ENCODE assay signal across 8 cellular contexts in genomic region chr5:32312682-32313523, GRCh38. TPM values are rescaled to one million over a fixed set of nuclear protein-coding genes. Genes with fewer than 3 reads are reported as not detected.
A peak's percentile ranks its signal among the peaks of the same experiment; 100 is the strongest.
DNase-seq lines count a peak whose midpoint lies in the region; ATAC-seq and TF ChIP-seq lines count a peak whose summit lies in the region.

MTMR12 (minus strand) TSS chr5:32312939; CDS start chr5:32312838, 101 bp downstream.

- peak; percentile 96 for ATAC-seq in RWPE2 (ENCODE audit: low read depth)
- peak; percentile 96 for ATAC-seq in naive thymus-derived CD4-positive, alpha-beta T cell
- ATAC-seq in stimulated activated naive B cell treated with anti-CD40 and anti-IgM and Interleukin-4, amounts not matched to agents 10 μg/mL and 1 μg/mL and 100 μg/mL, for 72 hours (replicated peaks) = peak; percentile 91 to 92

- peak within 1 kb of the TSS; percentile 83 for H3K4me2 ChIP-seq in fibroblast of lung (ENCODE audit: extremely low read depth, insufficient read depth, low read length)

- CTCF ChIA-PET in naive thymus-derived CD4-positive, alpha-beta T cell (lab: Charles Lee) = interaction anchor here (0.7 kb wide), 1 partner anchor 792 kb away, joined by 3 read pairs; no protein-coding TSS in a partner anchor

- peak within 1 kb of the TSS; percentile 86 for H3K4me3 ChIP-seq in RWPE2 (ENCODE audit: severe bottlenecking)
- H3K4me3 ChIP-seq in fibroblast of lung (replicated peaks in 1 of 4; ENCODE audit: control extremely low read depth in 1 of 4, insufficient read depth in 1 of 4, low read depth in 3 of 4, low read length in 4 of 4) = peak within 1 kb of the TSS; percentile 76 to 84 (median 83)
- H3K4me3 ChIP-seq in naive thymus-derived CD4-positive, alpha-beta T cell (ENCODE audit: low read length) = peak within 1 kb of the TSS; percentile 72

- DNase-seq in EH (ENCODE audit: low read depth) (peak; percentile 100), H4 (ENCODE audit: low spot score) (peak; percentile 99), LoVo (ENCODE audit: low spot score) (peak; percentile 100), RWPE2 (ENCODE audit: low spot score) (peak; percentile 100), fibroblast of lung (ENCODE audit: low read depth in 2 of 2) (peak; percentile 99)
- DNase-seq in activated T-helper 2 cell treated with anti-CD3 and anti-CD28 coated beads, Interferon-gamma antibody, Interleukin-2, Interleukin-4, amounts not matched to agents 10 μg/mL and 5 μg/mL and 100 μg/mL, durations not matched to agents 14 hours and 24 hours and 36 hours (ENCODE audit: low spot score) = peak; percentile 100
- DNase-seq in naive thymus-derived CD4-positive, alpha-beta T cell = peak; percentile 99 to 100 (median 100)
- DNase-seq in stimulated activated naive B cell treated with anti-CD40 and anti-IgM and Interleukin-4, amounts not matched to agents 10 μg/mL and 1 μg/mL and 100 μg/mL, for 72 hours = peak; percentile 99

- H3K4me1 Mint-ChIP-seq in activated T-helper 2 cell treated with anti-CD3 and anti-CD28 coated beads, Interferon-gamma antibody, Interleukin-2, Interleukin-4, amounts not matched to agents 10 μg/mL and 5 μg/mL and 100 μg/mL, durations not matched to agents 14 hours and 24 hours and 36 hours (ENCODE audit: low read depth) = peaks cover 22% of the 10 kb centered on the region
- H3K4me1 Mint-ChIP-seq in naive thymus-derived CD4-positive, alpha-beta T cell = peaks cover 30 to 42% (median 38%) of the 10 kb centered on the region in 7 donors
- peaks cover 27 to 43% of the 10 kb centered on the region in 2 donors for H3K4me1 Mint-ChIP-seq in stimulated activated naive B cell treated with anti-CD40 and anti-IgM and Interleukin-4, amounts not matched to agents 10 μg/mL and 1 μg/mL and 100 μg/mL, for 72 hours

- H3K9me3 Mint-ChIP-seq in activated T-helper 2 cell treated with anti-CD3 and anti-CD28 coated beads, Interferon-gamma antibody, Interleukin-2, Interleukin-4, amounts not matched to agents 10 μg/mL and 5 μg/mL and 100 μg/mL, durations not matched to agents 14 hours and 24 hours and 36 hours = no peaks in the 10 kb centered on the region
- peaks cover 0 to 5% (median 0%) of the 10 kb centered on the region in 11 donors for H3K9me3 Mint-ChIP-seq in naive thymus-derived CD4-positive, alpha-beta T cell
- peaks cover 0 to 1% of the 10 kb centered on the region in 2 donors for H3K9me3 Mint-ChIP-seq in stimulated activated naive B cell treated with anti-CD40 and anti-IgM and Interleukin-4, amounts not matched to agents 10 μg/mL and 1 μg/mL and 100 μg/mL, for 72 hours

- peak within 1 kb of the TSS; percentile 56 for H3K27ac ChIP-seq in RWPE2 (ENCODE audit: poor library complexity, severe bottlenecking)
- peak within 1 kb of the TSS; percentile 85 for H3K27ac ChIP-seq in fibroblast of lung (ENCODE audit: insufficient read depth, low read length)
- H3K27ac ChIP-seq in naive thymus-derived CD4-positive, alpha-beta T cell (ENCODE audit: low read depth, low read length) = peak within 1 kb of the TSS; percentile 79

- POLR2A ChIA-PET in naive thymus-derived CD4-positive, alpha-beta T cell (lab: Charles Lee) = interaction anchor here (0.6 to 2.8 kb wide), 6 partner anchors 15 to 141 kb away, joined by 3 to 11 read pairs (median 3); partner anchors contain the start of genes GOLPH3 and ZFR

- H3K27me3 ChIP-seq in RWPE2 (ENCODE audit: insufficient read depth, poor library complexity, severe bottlenecking) (no peaks in the 10 kb centered on the region), fibroblast of lung (ENCODE audit: control insufficient read depth, insufficient read depth, low read length) (no peaks in the 10 kb centered on the region)
- H3K27me3 ChIP-seq in naive thymus-derived CD4-positive, alpha-beta T cell (ENCODE audit: control insufficient read depth in 2 of 2, insufficient read depth in 2 of 2, low read length in 2 of 2) = no peaks in the 10 kb centered on the region

- H3K36me3 ChIP-seq in RWPE2 (ENCODE audit: low read depth) = no peaks in the 10 kb centered on the region
- no peaks in the 10 kb centered on the region for H3K36me3 ChIP-seq in fibroblast of lung (ENCODE audit: control insufficient read depth, insufficient read depth, low read length)
- no peaks in the 10 kb centered on the region for H3K36me3 ChIP-seq in naive thymus-derived CD4-positive, alpha-beta T cell (ENCODE audit: control insufficient read depth in 2 of 3, insufficient read depth in 3 of 3, low read length in 3 of 3)

- H3K27ac Mint-ChIP-seq in activated T-helper 2 cell treated with anti-CD3 and anti-CD28 coated beads, Interferon-gamma antibody, Interleukin-2, Interleukin-4, amounts not matched to agents 10 μg/mL and 5 μg/mL and 100 μg/mL, durations not matched to agents 14 hours and 24 hours and 36 hours = peak within 1 kb of the TSS; percentile 76
- peak within 1 kb of the TSS; percentile 88 to 98 (median 95) for H3K27ac Mint-ChIP-seq in naive thymus-derived CD4-positive, alpha-beta T cell
- H3K27ac Mint-ChIP-seq in stimulated activated naive B cell treated with anti-CD40 and anti-IgM and Interleukin-4, amounts not matched to agents 10 μg/mL and 1 μg/mL and 100 μg/mL, for 72 hours = peak within 1 kb of the TSS; percentile 93

- intact Hi-C loops in activated T-helper 2 cell treated with anti-CD3 and anti-CD28 coated beads, Interferon-gamma antibody, Interleukin-2, Interleukin-4, amounts not matched to agents 10 μg/mL and 5 μg/mL and 100 μg/mL, durations not matched to agents 14 hours and 24 hours and 36 hours (cut with micrococcal nuclease) = loop anchor here (1.0 to 5.0 kb wide), 6 partner anchors 33 to 274 kb away; partner anchors contain the start of gene GOLPH3
- intact Hi-C loops in naive thymus-derived CD4-positive, alpha-beta T cell (cut with micrococcal nuclease) = loop anchor here (1.0 to 5.0 kb wide), 15 partner anchors 16 to 1696 kb away; partner anchors contain the start of genes AMACR (in 2 of the 2), C5orf22 (in 2 of the 2), DROSHA (in 2 of the 2) and GOLPH3 (in 2 of the 2)

- H3K4me1 ChIP-seq in RWPE2 (ENCODE audit: insufficient read depth, poor library complexity, severe bottlenecking) = no peaks in the 10 kb centered on the region
- peaks cover 5% of the 10 kb centered on the region for H3K4me1 ChIP-seq in fibroblast of lung (ENCODE audit: control insufficient read depth, extremely low read depth, insufficient read depth, low read length)
- H3K4me1 ChIP-seq in naive thymus-derived CD4-positive, alpha-beta T cell (ENCODE audit: control insufficient read depth in 2 of 2, insufficient read depth in 2 of 2, low read length in 2 of 2) = peaks cover 9 to 14% of the 10 kb centered on the region in 2 donors

- peak within 1 kb of the TSS; percentile 45 for H2AFZ ChIP-seq in fibroblast of lung (ENCODE audit: low read length)

- peak within 1 kb of the TSS; percentile 87 for H3K4me3 Mint-ChIP-seq in activated T-helper 2 cell treated with anti-CD3 and anti-CD28 coated beads, Interferon-gamma antibody, Interleukin-2, Interleukin-4, amounts not matched to agents 10 μg/mL and 5 μg/mL and 100 μg/mL, durations not matched to agents 14 hours and 24 hours and 36 hours (ENCODE audit: low read depth)
- H3K4me3 Mint-ChIP-seq in naive thymus-derived CD4-positive, alpha-beta T cell = peak within 1 kb of the TSS; percentile 89 to 98 (median 92)
- peak within 1 kb of the TSS; percentile 88 to 95 for H3K4me3 Mint-ChIP-seq in stimulated activated naive B cell treated with anti-CD40 and anti-IgM and Interleukin-4, amounts not matched to agents 10 μg/mL and 1 μg/mL and 100 μg/mL, for 72 hours

- no peaks in the 10 kb centered on the region for H4K20me1 ChIP-seq in fibroblast of lung (ENCODE audit: control insufficient read depth, extremely low read depth, insufficient read depth, low read length)

- H3K9ac ChIP-seq in fibroblast of lung (ENCODE audit: insufficient read depth, low read length) = peak within 1 kb of the TSS; percentile 92

- peaks cover 25% of the 10 kb centered on the region for H3K36me3 Mint-ChIP-seq in activated T-helper 2 cell treated with anti-CD3 and anti-CD28 coated beads, Interferon-gamma antibody, Interleukin-2, Interleukin-4, amounts not matched to agents 10 μg/mL and 5 μg/mL and 100 μg/mL, durations not matched to agents 14 hours and 24 hours and 36 hours (ENCODE audit: low read depth)
- peaks cover 0 to 22% (median 0%) of the 10 kb centered on the region in 5 donors for H3K36me3 Mint-ChIP-seq in naive thymus-derived CD4-positive, alpha-beta T cell
- H3K36me3 Mint-ChIP-seq in stimulated activated naive B cell treated with anti-CD40 and anti-IgM and Interleukin-4, amounts not matched to agents 10 μg/mL and 1 μg/mL and 100 μg/mL, for 72 hours = peaks cover 14 to 29% of the 10 kb centered on the region in 2 donors

- H3K79me2 ChIP-seq in fibroblast of lung (ENCODE audit: control insufficient read depth, insufficient read depth, low read length) = peaks cover 30% of the 10 kb centered on the region

- H3K27me3 Mint-ChIP-seq in activated T-helper 2 cell treated with anti-CD3 and anti-CD28 coated beads, Interferon-gamma antibody, Interleukin-2, Interleukin-4, amounts not matched to agents 10 μg/mL and 5 μg/mL and 100 μg/mL, durations not matched to agents 14 hours and 24 hours and 36 hours (ENCODE audit: low read depth) = no peaks in the 10 kb centered on the region
- H3K27me3 Mint-ChIP-seq in naive thymus-derived CD4-positive, alpha-beta T cell = no peaks in the 10 kb centered on the region
- no peaks in the 10 kb centered on the region for H3K27me3 Mint-ChIP-seq in stimulated activated naive B cell treated with anti-CD40 and anti-IgM and Interleukin-4, amounts not matched to agents 10 μg/mL and 1 μg/mL and 100 μg/mL, for 72 hours

- TF ChIP-seq CTCF in RWPE2 (IDR thresholded peaks at IDR 0.05; ENCODE audit: poor library complexity, severe bottlenecking) = no peak
- TF ChIP-seq CTCF in fibroblast of lung (conservative IDR thresholded peaks at IDR 0.05 in 1 of 2, IDR thresholded peaks at IDR 0.05 in 1 of 2; ENCODE audit: low read depth in 1 of 2, low read length in 2 of 2) = no peak

- no peaks in the 10 kb centered on the region for H3K9me3 ChIP-seq in RWPE2 (ENCODE audit: severe bottlenecking)
- no peaks in the 10 kb centered on the region for H3K9me3 ChIP-seq in fibroblast of lung (ENCODE audit: control insufficient read depth, insufficient read depth, low read depth, low read length)
- no peaks in the 10 kb centered on the region for H3K9me3 ChIP-seq in naive thymus-derived CD4-positive, alpha-beta T cell (ENCODE audit: control insufficient read depth in 2 of 3, low read length in 3 of 3)

RNA-seq across cellular contexts. Expression of gene MTMR12, which starts in this region (rescaled TPM):
- total RNA-seq in H4 (2014; rRNA removed; shearing (Covaris generic)) = 9.2 and 11.3 TPM in 2 replicates
- 22.7 and 23.5 TPM in 2 replicates for total RNA-seq in activated T-helper 2 cell treated with anti-CD3 and anti-CD28 coated beads, Interferon-gamma antibody, Interleukin-2, Interleukin-4, amounts not matched to agents 10 μg/mL and 5 μg/mL and 100 μg/mL, durations not matched to agents 14 hours and 24 hours and 36 hours
- total RNA-seq in fibroblast of lung = 14.4 and 18.5 TPM in 2 replicates
- 18.6 and 22.7 TPM in 2 replicates for polyA plus RNA-seq in fibroblast of lung
- polyA plus RNA-seq in fibroblast of lung (2012) = 10.7 and 14.2 TPM in 2 replicates
- 8.8 and 16.1 TPM in 2 replicates for polyA minus RNA-seq in fibroblast of lung (ENCODE audit: low replicate concordance)
- total RNA-seq in naive thymus-derived CD4-positive, alpha-beta T cell = 10 to 100 TPM; 19.0 to 28.2 (median 24.0) TPM
- 10 to 100 TPM; 12.4 to 17.2 TPM for polyA plus RNA-seq in naive thymus-derived CD4-positive, alpha-beta T cell

Comparison
In these comparisons a context has a peak if more than half of its experiments do, and no peak if none do; other contexts are left out.
1. Peak in every context shown above with its lines: DNase-seq, ATAC-seq, H3K4me3 ChIP-seq and H3K27ac ChIP-seq.